1 cellular context compared by ENCODE assay signal in the genomic region with DNA sequence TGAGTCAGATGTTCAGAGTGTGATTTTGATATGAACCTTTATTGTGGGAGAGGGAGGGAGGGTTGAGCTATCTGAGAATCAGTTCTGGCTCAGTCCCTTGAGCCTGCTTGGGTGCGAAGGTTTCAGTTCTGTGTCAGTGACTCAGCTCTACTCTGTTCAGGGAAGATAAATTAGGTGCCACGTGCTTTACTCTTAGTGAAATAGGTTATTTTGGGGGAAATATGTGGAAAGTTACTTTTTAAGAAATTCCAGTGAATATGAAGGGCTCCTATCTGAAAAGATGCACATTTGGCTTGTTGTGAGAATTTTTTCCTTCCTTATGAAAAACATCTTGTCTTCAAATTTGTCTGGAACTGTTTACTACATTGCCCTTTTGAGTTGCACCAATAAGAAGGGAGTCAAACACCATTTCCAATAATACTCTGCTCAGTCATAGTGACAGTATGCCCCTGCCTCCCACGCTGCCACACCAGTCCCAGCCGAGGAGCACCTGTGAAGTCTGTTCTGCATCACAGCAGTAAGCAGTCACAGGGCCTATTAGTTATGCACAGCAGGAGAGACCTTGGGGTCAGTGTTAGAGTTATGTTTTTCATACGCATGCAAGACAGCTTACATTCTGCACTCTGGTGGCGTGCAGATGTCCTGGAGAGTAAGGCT.
TF ChIP-seq lines count a peak whose summit lies in the region.

No MANE protein-coding gene starts in this region.

TF ChIP-seq in SK-N-SH treated with all-trans-retinoic acid at 6 μM for 48 hours, 23 proteins besides CTCF, POLR2A, EP300 and RAD21 (continued from another document):
- TF ChIP-seq ZFP3 (CRISPR knock-in tag; IDR thresholded peaks at IDR 0.05) (no peak), GLIS3 (CRISPR knock-in tag; IDR thresholded peaks at IDR 0.05) (no peak), TOX (CRISPR knock-in tag; IDR thresholded peaks at IDR 0.05; ENCODE audit: borderline replicate concordance) (no peak), ZNF8 (CRISPR knock-in tag; IDR thresholded peaks at IDR 0.05) (no peak), ZNF70 (CRISPR knock-in tag; IDR thresholded peaks at IDR 0.05) (no peak), RARB (CRISPR knock-in tag; IDR thresholded peaks at IDR 0.05) (no peak)
